23 cellular contexts compared by ENCODE assay signal in the genomic region with DNA sequence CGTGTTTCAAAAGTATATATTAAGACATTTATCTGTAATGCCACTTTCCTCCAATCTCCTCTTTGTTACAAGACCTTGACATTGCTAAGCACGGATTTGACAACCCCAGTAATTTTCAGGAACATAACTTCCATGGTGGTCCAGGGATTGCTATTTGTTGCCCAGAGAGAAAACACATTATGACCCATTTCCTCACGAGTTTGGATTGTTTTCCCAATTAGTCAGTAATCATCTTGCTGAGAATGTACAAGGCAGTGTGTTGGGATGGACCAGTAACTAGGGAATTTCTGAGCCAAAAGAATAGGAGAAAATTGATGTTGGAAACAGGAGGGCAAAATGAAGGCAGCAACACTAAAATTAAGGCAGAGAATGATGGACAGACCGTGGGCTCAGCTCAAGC.
"Had no signal": no experiment of that assay in that cellular context is flagged by ENCODE, and none has a peak within 500 bp of the region (broad histone marks: within the 10 kb centered on the region; RNA-seq: fewer than 3 reads in every experiment).

No MANE protein-coding gene starts in this region.

- DNase-seq: Kasumi-1, MM.1S, NCI-H1092 treated with DMSO at 0.1 percent for 48 hours, NCI-H1436, NCI-H187, NCI-H2029, NCI-H2081 treated with DMSO at 0.1 percent for 48 hours, NCI-H2171, NCI-H226, NCI-H446, NCI-H510A, NCI-H524 treated with DMSO at 0.1 percent for 48 hours, NCI-H69, NCI-H774, PC-3, SHP77 treated with DMSO at 0.1 percent for 48 hours, SJCRH30 had no signal

- ATAC-seq: K562, Panc1, PC-3, SK-N-SH treated with all-trans-retinoic acid at 6 μM for 48 hours had no signal

- H3K4me1 ChIP-seq: SJCRH30 had no signal

- H3K27ac ChIP-seq: KMS-11, RWPE1, SJCRH30 had no signal

- H3K4me3 Mint-ChIP-seq: IgD-negative memory B cell had no signal

- H3K36me3 Mint-ChIP-seq: IgD-negative memory B cell had no signal

- H3K9me3 ChIP-seq: SJCRH30 had no signal

- H3K4me2 ChIP-seq: KMS-11 had no signal

- H3K27me3 Mint-ChIP-seq: IgD-negative memory B cell had no signal

- H3K36me3 ChIP-seq: SJCRH30 had no signal

- H3K27ac Mint-ChIP-seq: IgD-negative memory B cell had no signal

- H3K27me3 ChIP-seq: SJCRH30 had no signal

- H3K4me3 ChIP-seq: K562, SJCRH30 had no signal

- H3K9me3 Mint-ChIP-seq: IgD-negative memory B cell had no signal

- H3K9ac ChIP-seq: KMS-11 had no signal
